ENCODE assay signal across 23 cellular contexts in the genomic region with DNA sequence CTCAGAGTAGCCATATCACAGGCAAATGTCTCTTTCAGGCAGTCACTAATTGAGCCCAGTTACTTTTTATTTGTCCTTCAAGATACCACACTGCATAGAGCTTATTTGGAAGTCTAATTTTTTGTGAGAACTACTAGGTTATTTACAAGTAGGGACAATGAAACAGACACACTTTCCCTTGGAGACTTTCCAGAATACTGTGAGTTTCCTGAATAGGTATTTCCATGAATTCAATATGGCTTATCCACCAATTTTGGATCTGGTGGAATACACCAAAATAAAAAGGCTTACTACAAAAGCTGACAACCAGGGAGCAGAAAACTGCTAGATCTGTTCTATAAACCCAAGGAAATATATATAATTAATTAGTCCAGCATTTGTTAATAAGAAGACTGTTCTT.
DNase-seq lines count a peak whose midpoint lies in the region; FAIRE-seq and TF ChIP-seq lines count a peak whose summit lies in the region.
"Had no signal": no experiment of that assay in that cellular context is flagged by ENCODE, and none has a peak within 500 bp of the region (broad histone marks: within the 10 kb centered on the region; RNA-seq: fewer than 3 reads in every experiment).

No MANE protein-coding gene starts in this region.

- FAIRE-seq in endothelial cell of umbilical vein (lab: Jason Lieb, UNC) = no peak
- FAIRE-seq: A549, D721Med, G401.6, GM12891, GM19239 had no signal

- peaks cover 11% of the 10 kb centered on the region for H3K4me1 Mint-ChIP-seq in MCF 10A (ENCODE audit: insufficient read depth, unreplicated experiment)
- H3K4me1 Mint-ChIP-seq: B cell had no signal

- H4K20me1 ChIP-seq in mammary epithelial cell (ENCODE audit: insufficient read depth, low read length) (no peaks in the 10 kb centered on the region), endothelial cell of umbilical vein (replicated peaks; ENCODE audit: control insufficient read depth, extremely low read depth, insufficient read depth, low read length) (no peaks in the 10 kb centered on the region)
- H4K20me1 ChIP-seq: BLaER1 treated with 17β-estradiol and CSF1 and Interleukin-3, amounts not matched to agents 10 nM and 100 nM had no signal

- peaks cover 19% of the 10 kb centered on the region for H3K4me1 ChIP-seq in mammary epithelial cell (ENCODE audit: insufficient read depth, low read length)
- H3K4me1 ChIP-seq in endothelial cell of umbilical vein (ENCODE audit: control insufficient read depth, extremely low read depth, insufficient read depth, low read length) = no peaks in the 10 kb centered on the region
- H3K4me1 ChIP-seq in tibial nerve = peaks cover 0 to 37% (median 7%) of the 10 kb centered on the region in 4 donors
- H3K4me1 ChIP-seq in colonic mucosa = no peaks in the 10 kb centered on the region
- H3K4me1 ChIP-seq: A549; BLaER1 treated with 17β-estradiol and CSF1 and Interleukin-3, amounts not matched to agents 10 nM and 100 nM; Caco-2 had no signal

- no peak overlapping the region for H3K4me3 ChIP-seq in mammary epithelial cell (replicated peaks in 1 of 3; ENCODE audit: insufficient read depth in 1 of 3, low read depth in 2 of 3, low read length in 3 of 3)
- H3K4me3 ChIP-seq in endothelial cell of umbilical vein (replicated peaks in 1 of 3; ENCODE audit: insufficient read depth in 1 of 3, low read depth in 1 of 3, low read length in 3 of 3) = no peak overlapping the region
- H3K4me3 ChIP-seq in tibial nerve = no peak overlapping the region
- H3K4me3 ChIP-seq in colonic mucosa = no peak overlapping the region
- H3K4me3 ChIP-seq: A549; BLaER1 treated with 17β-estradiol and CSF1 and Interleukin-3, amounts not matched to agents 10 nM and 100 nM had no signal

- no peak overlapping the region for H3K27ac ChIP-seq in mammary epithelial cell (ENCODE audit: insufficient read depth, low read depth, low read length)
- H3K27ac ChIP-seq in endothelial cell of umbilical vein (ENCODE audit: insufficient read depth, low read depth, low read length) = no peak overlapping the region
- H3K27ac ChIP-seq in tibial nerve = peak overlapping the region in 3 of 4 donors; percentile 7 to 70 (median 18)
- H3K27ac ChIP-seq in colonic mucosa = no peak overlapping the region
- H3K27ac ChIP-seq: A549; BLaER1 treated with 17β-estradiol and CSF1 and Interleukin-3, amounts not matched to agents 10 nM and 100 nM; C4-2B had no signal

- TF ChIP-seq POLR2A in endothelial cell of umbilical vein (IDR thresholded peaks at IDR 0.05; ENCODE audit: low read depth, low read length) (no peak), tibial nerve (IDR thresholded peaks at IDR 0.05) (no peak)

- no peaks in the 10 kb centered on the region for H3K36me3 Mint-ChIP-seq in MCF 10A (ENCODE audit: insufficient read depth, unreplicated experiment)
- H3K36me3 Mint-ChIP-seq: CD8-positive, alpha-beta T cell had no signal

- H3K27me3 Mint-ChIP-seq in MCF 10A (ENCODE audit: insufficient read depth, unreplicated experiment) = no peaks in the 10 kb centered on the region
- H3K27me3 Mint-ChIP-seq: B cell; CD4-positive, alpha-beta T cell had no signal

- intact Hi-C loops in mammary epithelial cell (cut with micrococcal nuclease) = no loop called here
- intact Hi-C loops in MCF 10A (cut with micrococcal nuclease) = no loop called here
- intact Hi-C loops in endothelial cell of umbilical vein (cut with micrococcal nuclease) = no loop called here
- intact Hi-C loops in colonic mucosa (cut with DNase I) = no loop called here

- no peak overlapping the region for H3K4me3 Mint-ChIP-seq in MCF 10A (ENCODE audit: unreplicated experiment)
- H3K4me3 Mint-ChIP-seq: B cell; CD4-positive, alpha-beta T cell; CD8-positive, alpha-beta T cell had no signal

- no peaks in the 10 kb centered on the region for H3K27me3 ChIP-seq in mammary epithelial cell (ENCODE audit: insufficient read depth, low read length)
- H3K27me3 ChIP-seq in endothelial cell of umbilical vein (ENCODE audit: control insufficient read depth in 2 of 2, insufficient read depth in 2 of 2, low read length in 2 of 2) = no peaks in the 10 kb centered on the region
- H3K27me3 ChIP-seq in tibial nerve = no peaks in the 10 kb centered on the region
- no peaks in the 10 kb centered on the region for H3K27me3 ChIP-seq in colonic mucosa
- H3K27me3 ChIP-seq: BLaER1 treated with 17β-estradiol and CSF1 and Interleukin-3, amounts not matched to agents 10 nM and 100 nM had no signal

- H3K4me2 ChIP-seq in mammary epithelial cell (ENCODE audit: insufficient read depth, low read depth, low read length) (no peak overlapping the region), endothelial cell of umbilical vein (ENCODE audit: insufficient read depth, low read length) (no peak overlapping the region)
- H3K4me2 ChIP-seq: A549; BLaER1 treated with 17β-estradiol and CSF1 and Interleukin-3, amounts not matched to agents 10 nM and 100 nM had no signal

- BruUV-seq in mammary epithelial cell (replicated peaks; lab: Mats Ljungman, UMichigan) (no TSS peak), MCF 10A (replicated peaks; lab: Mats Ljungman, UMichigan) (no TSS peak), endothelial cell of umbilical vein (replicated peaks; lab: Mats Ljungman, UMichigan) (no TSS peak)

- peak overlapping the region; percentile 34 for H2AFZ ChIP-seq in mammary epithelial cell (ENCODE audit: low read depth, low read length)
- no peak overlapping the region for H2AFZ ChIP-seq in endothelial cell of umbilical vein (ENCODE audit: low read depth, low read length)

- H3K79me2 ChIP-seq in mammary epithelial cell (ENCODE audit: insufficient read depth, low read length) (no peaks in the 10 kb centered on the region), endothelial cell of umbilical vein (ENCODE audit: control insufficient read depth, insufficient read depth, low read length) (no peaks in the 10 kb centered on the region)

- no peak for TF ChIP-seq CTCF in mammary epithelial cell (conservative IDR thresholded peaks at IDR 0.05 in 1 of 2, IDR thresholded peaks at IDR 0.05 in 1 of 2; ENCODE audit: extremely low read depth in 1 of 2, insufficient read depth in 1 of 2, low read depth in 1 of 2, low read length in 2 of 2)
- no peak for TF ChIP-seq CTCF in MCF 10A (IDR thresholded peaks at IDR 0.05; ENCODE audit: unreplicated experiment)
- TF ChIP-seq CTCF in endothelial cell of umbilical vein (IDR thresholded peaks at IDR 0.05; ENCODE audit: extremely low read depth in 1 of 2, insufficient read depth in 1 of 2, low read depth in 1 of 2, low read length in 2 of 2) = no peak
- no peak for TF ChIP-seq CTCF in tibial nerve (IDR thresholded peaks at IDR 0.05)
- TF ChIP-seq CTCF in colonic mucosa (IDR thresholded peaks at IDR 0.05) = no peak

- no peak overlapping the region for H3K27ac Mint-ChIP-seq in MCF 10A (ENCODE audit: low read depth, unreplicated experiment)
- H3K27ac Mint-ChIP-seq: B cell; CD4-positive, alpha-beta T cell; CD8-positive, alpha-beta T cell had no signal

- no peaks in the 10 kb centered on the region for H3K9me3 Mint-ChIP-seq in MCF 10A (ENCODE audit: unreplicated experiment)

- dilution Hi-C loops in mammary epithelial cell (cut with HindIII; ENCODE audit: low sequenced_read_pairs) (no loop called here), endothelial cell of umbilical vein (cut with MboI; ENCODE audit: extremely low pct_ligation_motif_present, low sequenced_read_pairs) (no loop called here)

- H3K9me3 ChIP-seq in mammary epithelial cell (replicated peaks; ENCODE audit: insufficient read depth, low read length) (no peaks in the 10 kb centered on the region), endothelial cell of umbilical vein (replicated peaks; ENCODE audit: control insufficient read depth, insufficient read depth, low read length) (no peaks in the 10 kb centered on the region), tibial nerve (no peaks in the 10 kb centered on the region), colonic mucosa (no peaks in the 10 kb centered on the region)
- H3K9me3 ChIP-seq: A549; BLaER1 treated with 17β-estradiol and CSF1 and Interleukin-3, amounts not matched to agents 10 nM and 100 nM; Caco-2 had no signal

- H3K9me1 ChIP-seq in endothelial cell of umbilical vein (replicated peaks; ENCODE audit: control insufficient read depth, extremely low read depth, insufficient read depth, low read length) = no peaks in the 10 kb centered on the region

- peak; percentile 100 for DNase-seq in DMS79 treated with DMSO at 0.1 percent for 48 hours (lab: John Stamatoyannopoulos, UW)
- DNase-seq in DMS79 (lab: John Stamatoyannopoulos, UW) = no peak
- DNase-seq in mammary epithelial cell = no peak
- no peak for DNase-seq in MCF 10A (ENCODE audit: unreplicated experiment)
- DNase-seq in endothelial cell of umbilical vein (ENCODE audit: low read depth, low spot score) = peak; percentile 28
- DNase-seq in tibial nerve (ENCODE audit: low spot score in 2 of 2) = no peak
- no peak for DNase-seq in A172 (ENCODE audit: low spot score)
- no peak for DNase-seq in colonic mucosa
- DNase-seq: 8988T; AML-193; Caco-2; Calu3; CD4-positive, alpha-beta T cell; CD8-positive, alpha-beta T cell; GF-D8 had no signal

- no peak for TF ChIP-seq EP300 in tibial nerve (IDR thresholded peaks at IDR 0.05)

- CTCF ChIA-PET in mammary epithelial cell (lab: Charles Lee; ENCODE audit: low non-redundant PET) = no interaction called here
- CTCF ChIA-PET in MCF 10A (lab: Yijun Ruan, JAX) = no interaction called here
- CTCF ChIA-PET in endothelial cell of umbilical vein (lab: Charles Lee) = no interaction called here

- POLR2A ChIA-PET in MCF 10A (lab: Yijun Ruan, JAX) = no interaction called here
- POLR2A ChIA-PET in endothelial cell of umbilical vein (lab: Charles Lee) = no interaction called here

- H3K9ac ChIP-seq in mammary epithelial cell (ENCODE audit: insufficient read depth, low read length) (no peak overlapping the region), endothelial cell of umbilical vein (replicated peaks; ENCODE audit: extremely low read depth, insufficient read depth, low read length) (no peak overlapping the region), colonic mucosa (ENCODE audit: low read depth in 2 of 2, low read length in 2 of 2) (no peak overlapping the region)
- H3K9ac ChIP-seq: BLaER1 treated with 17β-estradiol and CSF1 and Interleukin-3, amounts not matched to agents 10 nM and 100 nM had no signal

- no peaks in the 10 kb centered on the region for H3K36me3 ChIP-seq in mammary epithelial cell (ENCODE audit: insufficient read depth, low read length)
- no peaks in the 10 kb centered on the region for H3K36me3 ChIP-seq in endothelial cell of umbilical vein (ENCODE audit: control insufficient read depth in 2 of 2, extremely low read depth in 1 of 2, insufficient read depth in 2 of 2, low read length in 2 of 2)
- H3K36me3 ChIP-seq in tibial nerve = no peaks in the 10 kb centered on the region
- H3K36me3 ChIP-seq in colonic mucosa = no peaks in the 10 kb centered on the region
- H3K36me3 ChIP-seq: BLaER1 treated with 17β-estradiol and CSF1 and Interleukin-3, amounts not matched to agents 10 nM and 100 nM had no signal

- in situ Hi-C loops in mammary epithelial cell (cut with MboI; ENCODE audit: low sequenced_read_pairs in 2 of 2) = no loop called here

TF ChIP-seq in endothelial cell of umbilical vein, 7 proteins besides CTCF, POLR2A, EP300 and RAD21 (continues in another document):
- TF ChIP-seq FOS (IDR thresholded peaks at IDR 0.05; ENCODE audit: borderline replicate concordance, insufficient read depth, low read length) (no peak), GATA2 (IDR thresholded peaks at IDR 0.05; ENCODE audit: insufficient read depth, insufficient read length, low read depth, low read length) (no peak)

Comparison
In these comparisons a context has a peak if more than half of its experiments do, and no peak if none do; other contexts are left out.
1. DNase-seq: peak in DMS79 treated with DMSO at 0.1 percent for 48 hours (single experiment) and endothelial cell of umbilical vein (single experiment); none in DMS79 (single experiment), mammary epithelial cell (single experiment), MCF 10A (single experiment), tibial nerve (0 of 2), A172 (single experiment) and colonic mucosa (single experiment).
2. H3K27ac ChIP-seq: peak in tibial nerve (3 of 4); none in mammary epithelial cell (single experiment), endothelial cell of umbilical vein (single experiment) and colonic mucosa (single experiment).